8 cellular contexts compared by ENCODE assay signal in genomic region chr11:118929496-118930151, GRCh38. TPM values are rescaled to one million over a fixed set of nuclear protein-coding genes. Genes with fewer than 3 reads are reported as not detected.
DNase-seq lines count a peak whose midpoint lies in the region; ATAC-seq and TF ChIP-seq lines count a peak whose summit lies in the region.

No MANE protein-coding gene starts in this region.

- peak overlapping the region; percentile 80 for H4K8ac ChIP-seq in trophoblast cell (ENCODE audit: low read depth, low read length)

- intact Hi-C loops in adrenal gland (cut with DNase I) (no loop called here), left ventricle myocardium inferior (cut with micrococcal nuclease) (no loop called here)

- H3K14ac ChIP-seq in trophoblast cell (ENCODE audit: low read length), result peak overlapping the region; percentile 69

- peaks cover 19% of the 10 kb centered on the region for H3F3A ChIP-seq in SU-DHL-6 (ENCODE audit: insufficient read depth)

- TF ChIP-seq CTCF in SU-DHL-6 (IDR thresholded peaks at IDR 0.05; ENCODE audit: insufficient read depth, low read length, poor library complexity, severe bottlenecking) (no peak), adrenal gland (IDR thresholded peaks at IDR 0.05) (no peak), left ventricle myocardium inferior (IDR thresholded peaks at IDR 0.05; ENCODE audit: borderline replicate concordance) (no peak)

- H3K36me3 ChIP-seq in SU-DHL-6 (ENCODE audit: low read length) (no peaks in the 10 kb centered on the region), adrenal gland (replicated peaks in 1 of 2) (no peaks in the 10 kb centered on the region), left ventricle myocardium inferior (no peaks in the 10 kb centered on the region), trophoblast cell (ENCODE audit: control insufficient read depth in 1 of 2, insufficient read depth in 2 of 2, low read length in 2 of 2) (no peaks in the 10 kb centered on the region)

- H2BK5ac ChIP-seq in trophoblast cell (ENCODE audit: low read depth, low read length, poor library complexity), result peak overlapping the region; percentile 92

- peak overlapping the region; percentile 89 for H2BK120ac ChIP-seq in trophoblast cell (ENCODE audit: insufficient read depth, low read length, poor library complexity)

- peak overlapping the region; percentile 60 for H2AFZ ChIP-seq in SU-DHL-6 (ENCODE audit: low read depth, low read length, severe bottlenecking)
- H2AFZ ChIP-seq in trophoblast cell (ENCODE audit: insufficient read depth, low read length, poor library complexity), result peak overlapping the region; percentile 38

- H3K79me2 ChIP-seq in SU-DHL-6 (ENCODE audit: insufficient read depth, low read length), result no peaks in the 10 kb centered on the region
- peaks cover 13% of the 10 kb centered on the region for H3K79me2 ChIP-seq in trophoblast cell (ENCODE audit: control insufficient read depth, insufficient read depth, low read length, poor library complexity)

- H3K4ac ChIP-seq in trophoblast cell (ENCODE audit: low read depth, low read length), result peak overlapping the region; percentile 29

- H3K9ac ChIP-seq in SU-DHL-6 (ENCODE audit: low read length) (peak overlapping the region; percentile 63), trophoblast cell (ENCODE audit: low read length) (peak overlapping the region; percentile 56)

- H3K4me3 ChIP-seq in SU-DHL-6 (ENCODE audit: insufficient read depth, low read length, poor library complexity, severe bottlenecking) (peak overlapping the region; percentile 68), adrenal gland (peak overlapping the region; percentile 15 to 76 (median 50)), left ventricle myocardium inferior (peak overlapping the region; percentile 90), trophoblast cell (ENCODE audit: low read depth, low read length) (peak overlapping the region; percentile 70)

- 0 to 7% (median 1%) methylated on average over 3 to 26 of the region's 28 CpGs for WGBS in adrenal gland, 4 donors
- no CpG with 5 or more reads among the region's 28 CpGs for whole genome bisulfite sequencing in trophoblast cell (ENCODE audit: extremely low coverage, insufficient coverage, insufficient read length)

- H4K91ac ChIP-seq in trophoblast cell (ENCODE audit: low read depth, low read length), result peak overlapping the region; percentile 89

- H3K27me3 ChIP-seq in SU-DHL-6 (ENCODE audit: low read length) (no peaks in the 10 kb centered on the region), adrenal gland (no peaks in the 10 kb centered on the region), left ventricle myocardium inferior (ENCODE audit: low read depth) (no peaks in the 10 kb centered on the region), trophoblast cell (ENCODE audit: insufficient read depth, low read length) (no peaks in the 10 kb centered on the region)

- H3K9me2 ChIP-seq in SU-DHL-6 (replicated peaks; ENCODE audit: insufficient read depth, low read length), result no peaks in the 10 kb centered on the region

- H2AK5ac ChIP-seq in trophoblast cell (ENCODE audit: low read length), result peak overlapping the region; percentile 26

- H3K4me2 ChIP-seq in SU-DHL-6 (ENCODE audit: low read depth, low read length, poor library complexity, severe bottlenecking) (peak overlapping the region; percentile 85), trophoblast cell (ENCODE audit: low read length) (peak overlapping the region; percentile 98)

- H3K4me1 ChIP-seq in adrenal gland (replicated peaks in 1 of 2), result peaks cover 13 to 15% of the 10 kb centered on the region in 2 donors
- peaks cover 69% of the 10 kb centered on the region for H3K4me1 ChIP-seq in left ventricle myocardium inferior
- H3K4me1 ChIP-seq in trophoblast cell (ENCODE audit: control insufficient read depth in 1 of 2, insufficient read depth in 2 of 2, low read length in 2 of 2), result peaks cover 0 to 10% of the 10 kb centered on the region in 2 experiments

- peaks cover 25% of the 10 kb centered on the region for H3K79me1 ChIP-seq in trophoblast cell (ENCODE audit: low read length)

- H3K27ac ChIP-seq in SU-DHL-6 (ENCODE audit: low read depth, low read length) (peak overlapping the region; percentile 84), adrenal gland (peak overlapping the region; percentile 95 to 98 (median 97)), left ventricle myocardium inferior (replicated peaks) (peak overlapping the region; percentile 100), trophoblast cell (ENCODE audit: low read depth, low read length) (peak overlapping the region; percentile 90)

- no peak overlapping the region for H3K23ac ChIP-seq in trophoblast cell (ENCODE audit: low read length)

- no peak for ATAC-seq in HG03039 (IDR thresholded peaks at IDR 0.05; ENCODE audit: unreplicated experiment)
- no peak for ATAC-seq in GM18861 (IDR thresholded peaks at IDR 0.05; ENCODE audit: unreplicated experiment)

- no peaks in the 10 kb centered on the region for H4K20me1 ChIP-seq in SU-DHL-6 (ENCODE audit: low read depth, low read length)

- TF ChIP-seq POLR2A in adrenal gland (IDR thresholded peaks at IDR 0.05), result peak in 1 of 2 donors; percentile 19

- H3K18ac ChIP-seq in trophoblast cell (ENCODE audit: low read length), result peak overlapping the region; percentile 73

- H4K12ac ChIP-seq in trophoblast cell (ENCODE audit: low read depth, low read length), result peak overlapping the region; percentile 71

- DNase-seq in EH (ENCODE audit: low read depth) (peak; percentile 89), NAMALWA (ENCODE audit: low spot score) (peak; percentile 86), adrenal gland (peak; percentile 87 to 95 (median 93)), left ventricle myocardium inferior (peak; percentile 81), trophoblast cell (peak; percentile 93 to 96)

- no peaks in the 10 kb centered on the region for H3K9me3 ChIP-seq in SU-DHL-6 (ENCODE audit: insufficient read depth, low read length)
- no peaks in the 10 kb centered on the region for H3K9me3 ChIP-seq in adrenal gland (replicated peaks in 1 of 3)
- no peaks in the 10 kb centered on the region for H3K9me3 ChIP-seq in left ventricle myocardium inferior (replicated peaks)
- peaks cover 2% of the 10 kb centered on the region for H3K9me3 ChIP-seq in trophoblast cell (ENCODE audit: insufficient read depth, low read depth, low read length)

- peak overlapping the region; percentile 28 for H2BK12ac ChIP-seq in trophoblast cell (ENCODE audit: low read length)

RNA-seq across cellular contexts. Expression of gene BCL9L, which starts 3.9 kb away (rescaled TPM):
- total RNA-seq in adrenal gland (100 to 1,000 TPM in 2 of 8 donors, 10 to 100 TPM in 6; 32.2 to 108 (median 60.5) TPM), left ventricle myocardium inferior (43.8 TPM)
- 10 to 100 TPM in 2 of 3 donors, 1 to 10 TPM in 1; 7.8 to 47.7 (median 18.3) TPM for polyA plus RNA-seq in adrenal gland
- 187 and 191 TPM in 2 replicates for polyA plus RNA-seq in trophoblast cell (2013)

RNA-seq across cellular contexts. Expression of gene UPK2, which starts 26.5 kb away (rescaled TPM):
- total RNA-seq in adrenal gland, result not detected
- 1 to 10 TPM in 1 of 3 donors, under 1 TPM in 1, not detected in 1; 0.64 to 1.0 TPM for polyA plus RNA-seq in adrenal gland
- total RNA-seq in left ventricle myocardium inferior, result not detected
- polyA plus RNA-seq in trophoblast cell (2013), result 2.8 and 3.2 TPM in 2 replicates

RNA-seq across cellular contexts. Expression of gene FOXR1, which starts 41.9 kb away (rescaled TPM):
- total RNA-seq in adrenal gland (not detected), left ventricle myocardium inferior (not detected)
- not detected for polyA plus RNA-seq in adrenal gland
- polyA plus RNA-seq in trophoblast cell (2013), result not detected in 2 replicates

RNA-seq across cellular contexts. Expression of gene CXCR5, which starts 45.9 kb away (rescaled TPM):
- total RNA-seq in adrenal gland (under 1 TPM in 3 of 8 donors, not detected in 5; 0.04 to 0.11 (median 0.10) TPM), left ventricle myocardium inferior (not detected)
- under 1 TPM in 2 of 3 donors, not detected in 1; 0.24 to 0.27 TPM for polyA plus RNA-seq in adrenal gland
- 0.03 and 0.06 TPM in 2 replicates for polyA plus RNA-seq in trophoblast cell (2013)
